Comparison of ENCODE assay signal across 10 cellular contexts in genomic region chr17:39674702-39675389, GRCh38. TPM values are rescaled to one million over a fixed set of nuclear protein-coding genes. Genes with fewer than 3 reads are reported as not detected.
DNase-seq lines count a peak whose midpoint lies in the region; TF ChIP-seq lines count a peak whose summit lies in the region.
"Had no signal": no experiment of that assay in that cellular context is flagged by ENCODE, and none has a peak within 500 bp of the region (broad histone marks: within the 10 kb centered on the region; RNA-seq: fewer than 3 reads in every experiment).

No MANE protein-coding gene starts in this region.

- H3K36me3 ChIP-seq in esophagus (ENCODE audit: control insufficient read depth in 2 of 2, insufficient read depth in 2 of 2, low read length in 1 of 2), result peaks cover 0 to 10% of the 10 kb centered on the region in 2 donors

- peak; percentile 26 for TF ChIP-seq POLR2A in GM18526 (IDR thresholded peaks at IDR 0.05; ENCODE audit: extremely low read depth, insufficient read length)

- H3K4me3 Mint-ChIP-seq in progenitor cell of endocrine pancreas (ENCODE audit: low read depth), result no peak overlapping the region

- H3K9me3 Mint-ChIP-seq in progenitor cell of endocrine pancreas (ENCODE audit: low read depth), result no peaks in the 10 kb centered on the region

- H3K4me1 Mint-ChIP-seq in progenitor cell of endocrine pancreas (ENCODE audit: low read depth), result peaks cover 8% of the 10 kb centered on the region

- WGBS in esophagus, 2 donors, result 33 to 42% methylated on average over 11 of the region's 11 CpGs

- no peaks in the 10 kb centered on the region for H3K9me3 ChIP-seq in esophagus (ENCODE audit: control insufficient read depth in 2 of 2, insufficient read depth in 1 of 2, low read depth in 1 of 2, low read length in 1 of 2)

- H3K27me3 ChIP-seq in esophagus (ENCODE audit: control insufficient read depth in 1 of 2, insufficient read depth in 2 of 2, low read length in 2 of 2), result no peaks in the 10 kb centered on the region

- H3K27ac ChIP-seq in esophagus (ENCODE audit: low read depth in 2 of 2, low read length in 1 of 2), result peak overlapping the region; percentile 91 to 93

- H3K4me3 ChIP-seq in esophagus (ENCODE audit: low read depth in 1 of 2, low read length in 2 of 2), result no peak overlapping the region

- peaks cover 5 to 43% of the 10 kb centered on the region in 2 donors for H3K4me1 ChIP-seq in esophagus (ENCODE audit: control insufficient read depth in 2 of 2, insufficient read depth in 2 of 2, low read length in 1 of 2)

- DNase-seq in NCI-H2081 (lab: John Stamatoyannopoulos, UW), result peak; percentile 83 to 90
- no peak for DNase-seq in progenitor cell of endocrine pancreas (ENCODE audit: low spot score, unreplicated experiment)
- DNase-seq in DMS114 treated with DMSO at 0.1 percent for 48 hours (lab: John Stamatoyannopoulos, UW; ENCODE audit: unreplicated experiment), result no peak
- DNase-seq in AG08395 (ENCODE audit: low spot score), result no peak
- no peak for DNase-seq in mucosa of gallbladder (ENCODE audit: low spot score)
- DNase-seq in NOMO-1 (lab: John Stamatoyannopoulos, UW; ENCODE audit: unreplicated experiment in 2 of 2), result no peak

- TF ChIP-seq CTCF in progenitor cell of endocrine pancreas (IDR thresholded peaks at IDR 0.05; ENCODE audit: unreplicated experiment), result no peak

- peak overlapping the region; percentile 84 for H3K27ac Mint-ChIP-seq in progenitor cell of endocrine pancreas

- peaks cover 17% of the 10 kb centered on the region for H3K27me3 Mint-ChIP-seq in progenitor cell of endocrine pancreas

- H3K36me3 Mint-ChIP-seq in progenitor cell of endocrine pancreas (ENCODE audit: insufficient read depth), result peaks cover 2% of the 10 kb centered on the region

RNA-seq across cellular contexts. Expression of gene PNMT, which starts 6.6 kb away (rescaled TPM):
- polyA plus RNA-seq in esophagus, result 1 to 10 TPM; 1.8 to 2.2 TPM
- total RNA-seq in progenitor cell of endocrine pancreas (2.5 and 3.1 TPM in 2 replicates), mucosa of gallbladder (1.8 TPM)
- total RNA-seq: mononuclear cell, SK-MEL-5 had no signal

RNA-seq across cellular contexts. Expression of gene TCAP, which starts 9.7 kb away (rescaled TPM):
- under 1 TPM; 0.78 to 0.88 TPM for polyA plus RNA-seq in esophagus
- 1.8 and 2.7 TPM in 2 replicates for total RNA-seq in progenitor cell of endocrine pancreas
- total RNA-seq in mucosa of gallbladder, result 2.0 TPM

RNA-seq across cellular contexts. Expression of gene PGAP3, which starts 13.0 kb away (rescaled TPM):
- 10 to 100 TPM; 28.8 to 40.0 TPM for polyA plus RNA-seq in esophagus
- total RNA-seq in progenitor cell of endocrine pancreas (38.7 and 40.1 TPM in 2 replicates), mucosa of gallbladder (54.2 TPM)

RNA-seq across cellular contexts. Expression of gene ERBB2, which starts 25.0 kb away (rescaled TPM):
- polyA plus RNA-seq in esophagus, result 10 to 100 TPM; 68.4 to 98.1 TPM
- total RNA-seq in progenitor cell of endocrine pancreas, result 136 and 152 TPM in 2 replicates
- total RNA-seq in mucosa of gallbladder, result 202 TPM

RNA-seq across cellular contexts. Expression of gene STARD3, which starts 37.9 kb away (rescaled TPM):
- polyA plus RNA-seq in esophagus, result 10 to 100 TPM; 44.6 to 44.9 TPM
- total RNA-seq in progenitor cell of endocrine pancreas (57.0 and 62.5 TPM in 2 replicates), mucosa of gallbladder (82.2 TPM)

Comparison
In these comparisons a context has a peak if more than half of its experiments do, and no peak if none do; other contexts are left out.
1. DNase-seq: peak in NCI-H2081 (2 of 2); none in progenitor cell of endocrine pancreas (single experiment), DMS114 treated with DMSO at 0.1 percent for 48 hours (single experiment), AG08395 (single experiment), mucosa of gallbladder (single experiment) and NOMO-1 (0 of 2).